ENCODE assay signal across 11 cellular contexts in genomic region chr10:62095341-62096071, GRCh38.
DNase-seq lines count a peak whose midpoint lies in the region; ATAC-seq, FAIRE-seq and TF ChIP-seq lines count a peak whose summit lies in the region.
"Had no signal": no experiment of that assay in that cellular context is flagged by ENCODE, and none has a peak within 500 bp of the region (broad histone marks: within the 10 kb centered on the region; RNA-seq: fewer than 3 reads in every experiment).

No MANE protein-coding gene starts in this region.

- no peak overlapping the region for H4K8ac ChIP-seq in mesendoderm (ENCODE audit: low read depth, low read length)

- no peaks in the 10 kb centered on the region for H3K27me3 Mint-ChIP-seq in activated T-cell treated with anti-CD3 and anti-CD28 coated beads, Interleukin-2, amount 50 U/mL, for 24 hours

- H3K9ac ChIP-seq in mesendoderm (ENCODE audit: low read length), result no peak overlapping the region

- no peak overlapping the region for H3K56ac ChIP-seq in mesendoderm (ENCODE audit: low read length)

- no CpG with 5 or more reads among the region's 10 CpGs for WGBS in mesendoderm (ENCODE audit: extremely low coverage, insufficient coverage, low lambda C conversion rate)

- TF ChIP-seq CTCF in bronchial epithelial cell (IDR thresholded peaks at IDR 0.05; ENCODE audit: insufficient read depth, low read length, severe bottlenecking), result no peak
- TF ChIP-seq CTCF in upper lobe of right lung (IDR thresholded peaks at IDR 0.05), result no peak

- H3K9me3 ChIP-seq in upper lobe of right lung, result no peaks in the 10 kb centered on the region

- no peak for DNase-seq in activated T-cell treated with anti-CD3 and anti-CD28 coated beads, Interleukin-2, amount 50 U/mL, for 24 hours
- no peak for DNase-seq in activated T-cell treated with anti-CD3 and anti-CD28 coated beads for 4 hours
- peak; percentile 57 for DNase-seq in bronchial epithelial cell (ENCODE audit: low read depth)
- DNase-seq in mesendoderm, result peak; percentile 18
- no peak for DNase-seq in upper lobe of right lung
- no peak for DNase-seq in activated CD4-positive, alpha-beta T cell treated with anti-CD3 and anti-CD28 coated beads for 48 hours
- no peak for DNase-seq in SKM-1 treated with dmso at 0.1 percent for 144 hours (lab: John Stamatoyannopoulos, UW; ENCODE audit: unreplicated experiment)
- DNase-seq: GOT3 had no signal

- no peak overlapping the region for H3K4me3 Mint-ChIP-seq in activated T-cell treated with anti-CD3 and anti-CD28 coated beads, Interleukin-2, amount 50 U/mL, for 24 hours

- no peak for FAIRE-seq in bronchial epithelial cell (lab: Jason Lieb, UNC)

- H3K4me3 ChIP-seq in bronchial epithelial cell (ENCODE audit: low read depth, low read length) (no peak overlapping the region), mesendoderm (ENCODE audit: low read length) (no peak overlapping the region), upper lobe of right lung (no peak overlapping the region)
- H3K4me3 ChIP-seq: cardiac muscle cell had no signal

- H4K5ac ChIP-seq in mesendoderm (ENCODE audit: low read length), result no peak overlapping the region

- H3K27ac Mint-ChIP-seq in activated T-cell treated with anti-CD3 and anti-CD28 coated beads, Interleukin-2, amount 50 U/mL, for 24 hours, result peak overlapping the region; percentile 60

- H3K4ac ChIP-seq in mesendoderm (ENCODE audit: low read depth, low read length), result no peak overlapping the region

- H3K4me2 ChIP-seq in mesendoderm (ENCODE audit: low read length), result no peak overlapping the region

- H2BK15ac ChIP-seq in mesendoderm (replicated peaks; ENCODE audit: low read depth), result no peak overlapping the region

- H2AK5ac ChIP-seq in mesendoderm (ENCODE audit: low read length), result no peak overlapping the region

- intact Hi-C loops in upper lobe of right lung (cut with DNase I), result no loop called here

- H2BK120ac ChIP-seq in mesendoderm (ENCODE audit: low read depth, low read length), result no peak overlapping the region

- H3K9me3 Mint-ChIP-seq in activated T-cell treated with anti-CD3 and anti-CD28 coated beads, Interleukin-2, amount 50 U/mL, for 24 hours, result no peaks in the 10 kb centered on the region

- no peak overlapping the region for H2BK5ac ChIP-seq in mesendoderm (ENCODE audit: low read length)

- no peak for ATAC-seq in upper lobe of right lung
- no peak for ATAC-seq in GM21526 (IDR thresholded peaks at IDR 0.05; ENCODE audit: low FRiP score, unreplicated experiment)

- H3K27me3 ChIP-seq in bronchial epithelial cell (ENCODE audit: control insufficient read depth, insufficient read depth, low read length) (no peaks in the 10 kb centered on the region), mesendoderm (ENCODE audit: insufficient read depth, low read length, poor library complexity) (no peaks in the 10 kb centered on the region), upper lobe of right lung (no peaks in the 10 kb centered on the region)
- H3K27me3 ChIP-seq: cardiac muscle cell had no signal

- H3K79me2 ChIP-seq in mesendoderm (ENCODE audit: control insufficient read depth, insufficient read depth, low read length), result no peaks in the 10 kb centered on the region

- H3K18ac ChIP-seq in mesendoderm (ENCODE audit: low read length), result no peak overlapping the region

- H3K36me3 ChIP-seq in bronchial epithelial cell (ENCODE audit: control insufficient read depth, insufficient read depth, low read length), result peaks cover 9% of the 10 kb centered on the region
- no peaks in the 10 kb centered on the region for H3K36me3 ChIP-seq in mesendoderm (ENCODE audit: control insufficient read depth, insufficient read depth, low read length)
- H3K36me3 ChIP-seq in upper lobe of right lung, result peaks cover 28% of the 10 kb centered on the region
- H3K36me3 ChIP-seq: cardiac muscle cell had no signal

- peaks cover 75% of the 10 kb centered on the region for H3K36me3 Mint-ChIP-seq in activated T-cell treated with anti-CD3 and anti-CD28 coated beads, Interleukin-2, amount 50 U/mL, for 24 hours (ENCODE audit: low read depth)

- no peaks in the 10 kb centered on the region for H3K79me1 ChIP-seq in mesendoderm (ENCODE audit: low read length)

- H3K4me1 ChIP-seq in mesendoderm (ENCODE audit: control insufficient read depth, low read depth, low read length), result no peaks in the 10 kb centered on the region
- H3K4me1 ChIP-seq in upper lobe of right lung, result peaks cover 34% of the 10 kb centered on the region

- peaks cover 54% of the 10 kb centered on the region for H3K4me1 Mint-ChIP-seq in activated T-cell treated with anti-CD3 and anti-CD28 coated beads, Interleukin-2, amount 50 U/mL, for 24 hours (ENCODE audit: low read depth)

- no peak overlapping the region for H3K27ac ChIP-seq in mesendoderm (ENCODE audit: low read depth, low read length)
- peak overlapping the region; percentile 58 for H3K27ac ChIP-seq in upper lobe of right lung
- H3K27ac ChIP-seq: cardiac muscle cell, RWPE1 had no signal

- no peak overlapping the region for H3K23ac ChIP-seq in mesendoderm (ENCODE audit: low read length)

Comparison
In these comparisons a context has a peak if more than half of its experiments do, and no peak if none do; other contexts are left out.
1. DNase-seq: peak in bronchial epithelial cell (single experiment) and mesendoderm (single experiment); none in activated T-cell treated with anti-CD3 and anti-CD28 coated beads, Interleukin-2, amount 50 U/mL, for 24 hours (single experiment), activated T-cell treated with anti-CD3 and anti-CD28 coated beads for 4 hours (single experiment), upper lobe of right lung (single experiment), activated CD4-positive, alpha-beta T cell treated with anti-CD3 and anti-CD28 coated beads for 48 hours (single experiment) and SKM-1 treated with dmso at 0.1 percent for 144 hours (single experiment).